In genomic region chr19:50508850-50509190, GRCh38 we compare ENCODE assay signal across 19 cellular contexts. TPM values are rescaled to one million over a fixed set of nuclear protein-coding genes. Genes with fewer than 3 reads are reported as not detected.
DNase-seq lines count a peak whose midpoint lies in the region; ATAC-seq lines count a peak whose summit lies in the region.
"Had no signal": no experiment of that assay in that cellular context is flagged by ENCODE, and none has a peak within 500 bp of the region (broad histone marks: within the 10 kb centered on the region; RNA-seq: fewer than 3 reads in every experiment).

No MANE protein-coding gene starts in this region.

- no peaks in the 10 kb centered on the region for H3K9me3 ChIP-seq in BLaER1 treated with 17β-estradiol and CSF1 and Interleukin-3, amounts not matched to agents 10 nM and 100 nM (replicated peaks in 1 of 11)
- no peaks in the 10 kb centered on the region for H3K9me3 ChIP-seq in CD4-positive, alpha-beta memory T cell (ENCODE audit: control insufficient read depth in 1 of 2, low read length in 2 of 2)

- DNase-seq in CD4-positive, alpha-beta memory T cell: no peak
- no peak for DNase-seq in activated naive CD8-positive, alpha-beta T cell treated with anti-CD3 and anti-CD28 coated beads for 36 hours
- DNase-seq in naive B cell (no peak), SIG-M5 (lab: John Stamatoyannopoulos, UW) (no peak), COR-L47 (lab: John Stamatoyannopoulos, UW) (no peak)
- DNase-seq: activated CD8-positive, alpha-beta memory T cell treated with anti-CD3 and anti-CD28 coated beads, Interleukin-2, amount 50 U/mL, for 4 hours; amygdala; DND-41; foreskin keratinocyte; NCI-H1105 treated with DMSO at 0.1 percent for 48 hours; stimulated activated naive CD8-positive, alpha-beta T cell treated with anti-CD3 and anti-CD28 coated beads, Interleukin-15, amount 100 ng/mL, for 72 hours had no signal

- H4K20me1 ChIP-seq in BLaER1 treated with 17β-estradiol and CSF1 and Interleukin-3, amounts not matched to agents 10 nM and 100 nM: no peaks in the 10 kb centered on the region

- no peak overlapping the region for H3K4me3 ChIP-seq in BLaER1 treated with 17β-estradiol and CSF1 and Interleukin-3, amounts not matched to agents 10 nM and 100 nM
- H3K4me3 ChIP-seq in CD4-positive, alpha-beta memory T cell (ENCODE audit: low read length in 2 of 2): no peak overlapping the region

- peaks cover 0 to 3% (median 0%) of the 10 kb centered on the region in 8 donors for H3K9me3 Mint-ChIP-seq in CD4-positive, alpha-beta memory T cell
- no peaks in the 10 kb centered on the region for H3K9me3 Mint-ChIP-seq in activated naive CD8-positive, alpha-beta T cell treated with anti-CD3 and anti-CD28 coated beads for 36 hours
- peaks cover 0 to 2% (median 0%) of the 10 kb centered on the region in 7 donors for H3K9me3 Mint-ChIP-seq in naive B cell
- H3K9me3 Mint-ChIP-seq: stimulated activated naive CD8-positive, alpha-beta T cell treated with anti-CD3 and anti-CD28 coated beads, Interleukin-15, amount 100 ng/mL, for 72 hours had no signal

- POLR2A ChIA-PET in CD4-positive, alpha-beta memory T cell (lab: Charles Lee; ENCODE audit: partially characterized antibody): interaction anchor here (0.6 to 0.7 kb wide), 3 partner anchors 51 to 373 kb away, joined by 3 read pairs; no protein-coding TSS in a partner anchor

- H3K27me3 ChIP-seq in BLaER1 treated with 17β-estradiol and CSF1 and Interleukin-3, amounts not matched to agents 10 nM and 100 nM: no peaks in the 10 kb centered on the region
- no peaks in the 10 kb centered on the region for H3K27me3 ChIP-seq in CD4-positive, alpha-beta memory T cell (ENCODE audit: insufficient read depth, low read length)
- H3K27me3 ChIP-seq: foreskin keratinocyte had no signal

- H3K4me1 Mint-ChIP-seq in CD4-positive, alpha-beta memory T cell: peaks cover 7 to 32% (median 20%) of the 10 kb centered on the region in 4 donors
- H3K4me1 Mint-ChIP-seq in activated naive CD8-positive, alpha-beta T cell treated with anti-CD3 and anti-CD28 coated beads for 36 hours: peaks cover 2% of the 10 kb centered on the region
- H3K4me1 Mint-ChIP-seq in naive B cell: peaks cover 23 to 40% (median 27%) of the 10 kb centered on the region in 3 donors

- peaks cover 0 to 5% of the 10 kb centered on the region in 2 donors for H3K27me3 Mint-ChIP-seq in CD4-positive, alpha-beta memory T cell
- peaks cover 12% of the 10 kb centered on the region for H3K27me3 Mint-ChIP-seq in activated naive CD8-positive, alpha-beta T cell treated with anti-CD3 and anti-CD28 coated beads for 36 hours
- peaks cover 0 to 10% (median 8%) of the 10 kb centered on the region in 3 donors for H3K27me3 Mint-ChIP-seq in naive B cell

- peaks cover 0 to 14% (median 0%) of the 10 kb centered on the region in 11 experiments; a peak in 3 of 22 replicates for H3K36me3 ChIP-seq in BLaER1 treated with 17β-estradiol and CSF1 and Interleukin-3, amounts not matched to agents 10 nM and 100 nM
- no peaks in the 10 kb centered on the region for H3K36me3 ChIP-seq in CD4-positive, alpha-beta memory T cell (ENCODE audit: insufficient read depth, low read length)

- no peak for ATAC-seq in naive B cell (ENCODE audit: low read depth in 2 of 2)
- no peak for ATAC-seq in HG03469 (IDR thresholded peaks at IDR 0.05; ENCODE audit: unreplicated experiment)
- ATAC-seq in HG02870 (IDR thresholded peaks at IDR 0.05; ENCODE audit: unreplicated experiment): no peak
- ATAC-seq: foreskin keratinocyte; left lobe of liver; stimulated activated naive CD8-positive, alpha-beta T cell treated with anti-CD3 and anti-CD28 coated beads, Interleukin-15, amount 100 ng/mL, for 72 hours had no signal

- H3K4me3 Mint-ChIP-seq in CD4-positive, alpha-beta memory T cell: peak overlapping the region in 4 of 8 donors; percentile 32 to 57 (median 50)
- no peak overlapping the region for H3K4me3 Mint-ChIP-seq in activated naive CD8-positive, alpha-beta T cell treated with anti-CD3 and anti-CD28 coated beads for 36 hours
- H3K4me3 Mint-ChIP-seq in naive B cell: peak overlapping the region in 3 of 8 donors; percentile 14 to 58 (median 16)

- H3K9ac ChIP-seq in BLaER1 treated with 17β-estradiol and CSF1 and Interleukin-3, amounts not matched to agents 10 nM and 100 nM: peak overlapping the region; percentile 46 to 90 (median 71); a peak in 19 of 22 replicates
- H3K9ac ChIP-seq: KMS-11 had no signal

- H3K4me1 ChIP-seq in BLaER1 treated with 17β-estradiol and CSF1 and Interleukin-3, amounts not matched to agents 10 nM and 100 nM: peaks cover 41 to 60% (median 54%) of the 10 kb centered on the region in 10 experiments
- peaks cover 13% of the 10 kb centered on the region for H3K4me1 ChIP-seq in CD4-positive, alpha-beta memory T cell (ENCODE audit: insufficient read depth, low read length)
- H3K4me1 ChIP-seq: foreskin keratinocyte had no signal

- H3K27ac Mint-ChIP-seq in CD4-positive, alpha-beta memory T cell: peak overlapping the region; percentile 25 to 87 (median 62)
- peak overlapping the region; percentile 47 for H3K27ac Mint-ChIP-seq in activated naive CD8-positive, alpha-beta T cell treated with anti-CD3 and anti-CD28 coated beads for 36 hours
- peak overlapping the region; percentile 60 to 96 (median 84) for H3K27ac Mint-ChIP-seq in naive B cell

- CTCF ChIA-PET in CD4-positive, alpha-beta memory T cell (lab: Charles Lee; ENCODE audit: partially characterized antibody): no interaction called here

- peak overlapping the region in 10 of 11 experiments; percentile 72 to 91 (median 85); a peak in 20 of 22 replicates for H3K27ac ChIP-seq in BLaER1 treated with 17β-estradiol and CSF1 and Interleukin-3, amounts not matched to agents 10 nM and 100 nM
- H3K27ac ChIP-seq in CD4-positive, alpha-beta memory T cell (ENCODE audit: low read depth, low read length): no peak overlapping the region
- H3K27ac ChIP-seq: foreskin keratinocyte, KMS-11 had no signal

- intact Hi-C loops in CD4-positive, alpha-beta memory T cell (cut with micrococcal nuclease): no loop called here

- H3K4me2 ChIP-seq in BLaER1 treated with 17β-estradiol and CSF1 and Interleukin-3, amounts not matched to agents 10 nM and 100 nM: peak overlapping the region; percentile 76 to 99 (median 90)
- H3K4me2 ChIP-seq: KMS-11 had no signal

- peaks cover 0 to 6% of the 10 kb centered on the region in 2 donors for H3K36me3 Mint-ChIP-seq in CD4-positive, alpha-beta memory T cell
- H3K36me3 Mint-ChIP-seq in activated naive CD8-positive, alpha-beta T cell treated with anti-CD3 and anti-CD28 coated beads for 36 hours: peaks cover 4% of the 10 kb centered on the region
- H3K36me3 Mint-ChIP-seq in naive B cell: peaks cover 0 to 16% of the 10 kb centered on the region in 2 donors

RNA-seq across cellular contexts. Expression of gene JOSD2, which starts 2.2 kb away (rescaled TPM):
- 10 to 100 TPM; 29.5 to 35.8 TPM for total RNA-seq in CD4-positive, alpha-beta memory T cell
- polyA plus RNA-seq in CD4-positive, alpha-beta memory T cell: 10 to 100 TPM; 22.4 to 28.0 TPM
- 10 to 100 TPM; 26.2 to 27.0 TPM for total RNA-seq in activated naive CD8-positive, alpha-beta T cell treated with anti-CD3 and anti-CD28 coated beads for 36 hours
- 10 to 100 TPM in 5 of 6 donors, 1 to 10 TPM in 1; 9.8 to 20.7 (median 12.2) TPM for polyA plus RNA-seq in naive B cell (ENCODE audit: low read depth in 6 of 6)

RNA-seq across cellular contexts. Expression of gene ASPDH, which starts 4.9 kb away (rescaled TPM):
- total RNA-seq in CD4-positive, alpha-beta memory T cell: not detected
- polyA plus RNA-seq in CD4-positive, alpha-beta memory T cell: not detected
- not detected for total RNA-seq in activated naive CD8-positive, alpha-beta T cell treated with anti-CD3 and anti-CD28 coated beads for 36 hours
- polyA plus RNA-seq in naive B cell (ENCODE audit: low read depth in 6 of 6): not detected
- total RNA-seq: endothelial cell of umbilical vein, foreskin keratinocyte, renal cortical epithelial cell, ureter had no signal
- polyA plus RNA-seq: endothelial cell of umbilical vein, foreskin keratinocyte had no signal

RNA-seq across cellular contexts. Expression of gene GARIN5A, which starts 32.2 kb away (rescaled TPM):
- total RNA-seq in CD4-positive, alpha-beta memory T cell: under 1 TPM in 1 of 2 experiments, not detected in 1; 0.61 TPM
- polyA plus RNA-seq in CD4-positive, alpha-beta memory T cell: under 1 TPM; 0.39 to 0.44 TPM
- total RNA-seq in activated naive CD8-positive, alpha-beta T cell treated with anti-CD3 and anti-CD28 coated beads for 36 hours: under 1 TPM; 0.52 to 0.90 TPM
- 1 to 10 TPM in 1 of 6 donors, under 1 TPM in 4, not detected in 1; 0.38 to 2.2 (median 0.50) TPM for polyA plus RNA-seq in naive B cell (ENCODE audit: low read depth in 6 of 6)

RNA-seq across cellular contexts. Expression of gene EMC10, which starts 32.5 kb away (rescaled TPM):
- total RNA-seq in CD4-positive, alpha-beta memory T cell: 10 to 100 TPM; 83.7 to 92.6 TPM
- 10 to 100 TPM in 1 of 2 donors, 1 to 10 TPM in 1; 7.8 to 10.1 TPM for polyA plus RNA-seq in CD4-positive, alpha-beta memory T cell
- total RNA-seq in activated naive CD8-positive, alpha-beta T cell treated with anti-CD3 and anti-CD28 coated beads for 36 hours: 10 to 100 TPM; 49.7 to 50.1 TPM
- 10 to 100 TPM in 1 of 6 donors, 1 to 10 TPM in 5; 7.0 to 11.9 (median 8.6) TPM for polyA plus RNA-seq in naive B cell (ENCODE audit: low read depth in 6 of 6)

RNA-seq across cellular contexts. Expression of gene LRRC4B, which starts 59.4 kb away (rescaled TPM):
- not detected for total RNA-seq in CD4-positive, alpha-beta memory T cell
- polyA plus RNA-seq in CD4-positive, alpha-beta memory T cell: under 1 TPM in 1 of 2 donors, not detected in 1; 0.08 TPM
- total RNA-seq in activated naive CD8-positive, alpha-beta T cell treated with anti-CD3 and anti-CD28 coated beads for 36 hours: not detected
- under 1 TPM in 1 of 6 donors, not detected in 5; 0.10 TPM for polyA plus RNA-seq in naive B cell (ENCODE audit: low read depth in 6 of 6)
- total RNA-seq: endothelial cell of umbilical vein, foreskin keratinocyte had no signal
- polyA plus RNA-seq: foreskin keratinocyte had no signal
